Comparison of ENCODE assay signal across 12 cellular contexts in the genomic region with DNA sequence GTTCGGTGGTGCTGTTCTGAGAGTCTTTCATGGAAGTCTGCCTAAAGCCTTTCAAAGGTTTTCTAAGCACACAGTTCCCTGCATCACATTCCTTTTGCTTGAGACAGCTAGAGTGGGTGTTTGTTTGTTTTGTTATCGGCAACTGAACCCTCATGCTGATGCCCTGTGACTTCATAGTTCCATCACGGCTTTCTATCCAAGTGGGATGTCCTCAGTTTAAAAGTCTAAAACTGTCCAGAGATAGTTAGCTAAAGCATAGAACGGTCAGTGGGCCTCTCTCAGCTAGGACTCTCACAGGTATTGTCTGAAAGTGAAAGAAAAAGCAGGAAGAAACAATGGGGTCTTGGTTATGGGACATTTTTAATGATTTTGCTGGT.
DNase-seq lines count a peak whose midpoint lies in the region; ATAC-seq, FAIRE-seq and TF ChIP-seq lines count a peak whose summit lies in the region.
"Had no signal": no experiment of that assay in that cellular context is flagged by ENCODE, and none has a peak within 500 bp of the region (broad histone marks: within the 10 kb centered on the region; RNA-seq: fewer than 3 reads in every experiment).

No MANE protein-coding gene starts in this region.

- intact Hi-C loops in ascending aorta (cut with DNase I): no loop called here

- ATAC-seq in left lobe of liver: peak; percentile 62

- no peaks in the 10 kb centered on the region for H3K36me3 ChIP-seq in ascending aorta
- H3K36me3 ChIP-seq: upper lobe of left lung had no signal

- TF ChIP-seq CTCF in cardiac fibroblast (IDR thresholded peaks at IDR 0.05; ENCODE audit: low read depth, low read length) (no peak), ascending aorta (IDR thresholded peaks at IDR 0.05) (no peak)

- H3K4me1 ChIP-seq in ascending aorta: peaks cover 3 to 5% of the 10 kb centered on the region in 2 donors

- no peaks in the 10 kb centered on the region for H3K27me3 ChIP-seq in ascending aorta
- H3K27me3 ChIP-seq: upper lobe of left lung had no signal

- no peaks in the 10 kb centered on the region for H3K9me3 ChIP-seq in ascending aorta
- H3K9me3 ChIP-seq: upper lobe of left lung had no signal

- H3K27ac ChIP-seq in ascending aorta: peak overlapping the region in 1 of 2 donors; percentile 41

- FAIRE-seq in HTR-8/SVneo (lab: Jason Lieb, UNC): peak; percentile 83

- peak; percentile 67 for DNase-seq in A172 (ENCODE audit: low spot score)
- peak; percentile 54 for DNase-seq in HTR-8/SVneo (ENCODE audit: insufficient read length, low spot score)
- peak; percentile 85 to 87 for DNase-seq in cardiac fibroblast (ENCODE audit: low read depth in 2 of 2)
- DNase-seq in left lobe of liver (ENCODE audit: low spot score): no peak
- DNase-seq in ascending aorta (ENCODE audit: low spot score in 2 of 2): no peak
- DNase-seq in DMS79 treated with DMSO at 0.1 percent for 48 hours (lab: John Stamatoyannopoulos, UW): no peak
- no peak for DNase-seq in SKM-1 (lab: John Stamatoyannopoulos, UW; ENCODE audit: unreplicated experiment)
- DNase-seq in inferior parietal cortex (ENCODE audit: extremely low spot score): no peak
- DNase-seq: activated T-cell treated with anti-CD3 and anti-CD28 coated beads, Interleukin-2, amount 50 U/mL, for 1 hour; effector CD4-positive, alpha-beta T cell; NCI-H510A treated with DMSO at 0.1 percent for 48 hours; upper lobe of left lung had no signal

- H3K4me3 ChIP-seq in cardiac fibroblast (replicated peaks in 1 of 2; ENCODE audit: low read depth in 2 of 2, low read length in 2 of 2): no peak overlapping the region
- no peak overlapping the region for H3K4me3 ChIP-seq in ascending aorta
- H3K4me3 ChIP-seq: upper lobe of left lung had no signal

Comparison
In these comparisons a context has a peak if more than half of its experiments do, and no peak if none do; other contexts are left out.
1. DNase-seq: peak in A172 (single experiment), HTR-8/SVneo (single experiment) and cardiac fibroblast (2 of 2); none in left lobe of liver (single experiment), ascending aorta (0 of 2), DMS79 treated with DMSO at 0.1 percent for 48 hours (single experiment), SKM-1 (single experiment) and inferior parietal cortex (single experiment).